ENCODE assay signal across 12 cellular contexts in the genomic region with DNA sequence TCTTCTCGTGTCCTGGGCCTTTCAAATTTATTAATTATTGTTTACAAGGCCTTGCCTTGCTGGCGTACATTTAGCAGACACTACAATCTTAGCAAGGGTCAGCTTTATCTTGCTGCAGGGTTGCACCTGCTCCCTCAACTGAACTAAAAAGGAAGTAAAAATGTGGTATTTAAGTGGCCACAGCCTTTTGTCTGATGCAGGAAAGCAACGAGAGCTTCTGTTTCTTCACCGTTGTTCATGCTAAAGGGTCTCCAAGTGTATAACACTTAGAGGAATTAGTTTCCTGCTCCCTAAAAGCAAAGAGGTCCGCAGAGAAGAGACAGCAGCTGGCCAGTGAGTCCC.
DNase-seq lines count a peak whose midpoint lies in the region; ATAC-seq and TF ChIP-seq lines count a peak whose summit lies in the region.
"Had no signal": no experiment of that assay in that cellular context is flagged by ENCODE, and none has a peak within 500 bp of the region (broad histone marks: within the 10 kb centered on the region; RNA-seq: fewer than 3 reads in every experiment).

No MANE protein-coding gene starts in this region.

- peaks cover 2% of the 10 kb centered on the region for H3K36me3 Mint-ChIP-seq in activated naive CD8-positive, alpha-beta T cell treated with anti-CD3 and anti-CD28 coated beads for 36 hours
- H3K36me3 Mint-ChIP-seq: activated naive CD8-positive, alpha-beta T cell had no signal

- no peak for TF ChIP-seq CTCF in HL-60 (IDR thresholded peaks at IDR 0.05; ENCODE audit: insufficient read depth, low read length)

- no peaks in the 10 kb centered on the region for H3K27me3 ChIP-seq in HL-60 (ENCODE audit: insufficient read depth, poor library complexity, severe bottlenecking)
- H3K27me3 ChIP-seq in aorta (ENCODE audit: control insufficient read depth in 1 of 2, insufficient read depth in 2 of 2, low read length in 1 of 2), result no peaks in the 10 kb centered on the region
- H3K27me3 ChIP-seq: heart left ventricle, Peyer's patch, upper lobe of left lung had no signal

- 79 to 80% methylated on average over 5 of the region's 5 CpGs for WGBS in aorta, 2 donors

- H3K9me3 Mint-ChIP-seq in activated naive CD8-positive, alpha-beta T cell treated with anti-CD3 and anti-CD28 coated beads for 36 hours, result no peaks in the 10 kb centered on the region

- H3K36me3 ChIP-seq in aorta (ENCODE audit: control insufficient read depth in 1 of 2, insufficient read depth in 2 of 2, low read length in 1 of 2), result no peaks in the 10 kb centered on the region
- H3K36me3 ChIP-seq: heart left ventricle, Peyer's patch, upper lobe of left lung had no signal

- H3K9me3 ChIP-seq in aorta (ENCODE audit: control insufficient read depth, low read length), result no peaks in the 10 kb centered on the region
- H3K9me3 ChIP-seq: heart left ventricle, Peyer's patch, upper lobe of left lung had no signal

- peak overlapping the region; percentile 31 for H3K27ac Mint-ChIP-seq in activated naive CD8-positive, alpha-beta T cell treated with anti-CD3 and anti-CD28 coated beads for 36 hours
- H3K27ac Mint-ChIP-seq: activated naive CD8-positive, alpha-beta T cell had no signal

- H3K4me3 ChIP-seq in HL-60 (replicated peaks; ENCODE audit: insufficient read depth, low read length), result no peak overlapping the region
- no peak overlapping the region for H3K4me3 ChIP-seq in aorta (ENCODE audit: low read length in 2 of 2)
- H3K4me3 ChIP-seq: Peyer's patch, upper lobe of left lung had no signal

- ATAC-seq in GM18868 (IDR thresholded peaks at IDR 0.05; ENCODE audit: unreplicated experiment) (peak; percentile 68), GM21737 (IDR thresholded peaks at IDR 0.05; ENCODE audit: unreplicated experiment) (peak; percentile 46), aorta (ENCODE audit: low FRiP score) (no peak)

- DNase-seq in HL-60 (ENCODE audit: low read depth in 1 of 2, low spot score in 1 of 2) (peak; percentile 52 to 81), GM03348 (ENCODE audit: low spot score) (no peak), aorta (no peak), Kasumi-1 (lab: John Stamatoyannopoulos, UW) (no peak), activated gamma-delta T cell treated with Interleukin-2 at 50 U/mL for 16 hours (no peak)
- no peak for DNase-seq in activated naive CD8-positive, alpha-beta T cell treated with anti-CD3 and anti-CD28 coated beads for 36 hours
- DNase-seq: heart left ventricle, Peyer's patch, upper lobe of left lung had no signal

- intact Hi-C loops in aorta (cut with DNase I), result no loop called here

- H3K27me3 Mint-ChIP-seq in activated naive CD8-positive, alpha-beta T cell treated with anti-CD3 and anti-CD28 coated beads for 36 hours, result peaks cover 4% of the 10 kb centered on the region
- H3K27me3 Mint-ChIP-seq: activated naive CD8-positive, alpha-beta T cell had no signal

- peak overlapping the region; percentile 89 for H3K27ac ChIP-seq in HL-60 (replicated peaks)
- H3K27ac ChIP-seq in aorta (ENCODE audit: low read depth in 1 of 2, low read length in 2 of 2), result no peak overlapping the region
- H3K27ac ChIP-seq: Peyer's patch, upper lobe of left lung had no signal

- H3K4me3 Mint-ChIP-seq in activated naive CD8-positive, alpha-beta T cell treated with anti-CD3 and anti-CD28 coated beads for 36 hours, result peak overlapping the region; percentile 7

- peaks cover 18% of the 10 kb centered on the region for H3K4me1 Mint-ChIP-seq in activated naive CD8-positive, alpha-beta T cell treated with anti-CD3 and anti-CD28 coated beads for 36 hours

- no peaks in the 10 kb centered on the region for H3K4me1 ChIP-seq in aorta (ENCODE audit: control insufficient read depth in 1 of 2, insufficient read depth in 2 of 2, low read length in 2 of 2)
- H3K4me1 ChIP-seq: Peyer's patch, upper lobe of left lung had no signal

Comparison
In these comparisons a context has a peak if more than half of its experiments do, and no peak if none do; other contexts are left out.
1. DNase-seq: peak in HL-60 (2 of 2); none in activated naive CD8-positive, alpha-beta T cell treated with anti-CD3 and anti-CD28 coated beads for 36 hours (single experiment), GM03348 (single experiment), aorta (0 of 2), Kasumi-1 (0 of 2) and activated gamma-delta T cell treated with Interleukin-2 at 50 U/mL for 16 hours (single experiment).